In the genomic region with DNA sequence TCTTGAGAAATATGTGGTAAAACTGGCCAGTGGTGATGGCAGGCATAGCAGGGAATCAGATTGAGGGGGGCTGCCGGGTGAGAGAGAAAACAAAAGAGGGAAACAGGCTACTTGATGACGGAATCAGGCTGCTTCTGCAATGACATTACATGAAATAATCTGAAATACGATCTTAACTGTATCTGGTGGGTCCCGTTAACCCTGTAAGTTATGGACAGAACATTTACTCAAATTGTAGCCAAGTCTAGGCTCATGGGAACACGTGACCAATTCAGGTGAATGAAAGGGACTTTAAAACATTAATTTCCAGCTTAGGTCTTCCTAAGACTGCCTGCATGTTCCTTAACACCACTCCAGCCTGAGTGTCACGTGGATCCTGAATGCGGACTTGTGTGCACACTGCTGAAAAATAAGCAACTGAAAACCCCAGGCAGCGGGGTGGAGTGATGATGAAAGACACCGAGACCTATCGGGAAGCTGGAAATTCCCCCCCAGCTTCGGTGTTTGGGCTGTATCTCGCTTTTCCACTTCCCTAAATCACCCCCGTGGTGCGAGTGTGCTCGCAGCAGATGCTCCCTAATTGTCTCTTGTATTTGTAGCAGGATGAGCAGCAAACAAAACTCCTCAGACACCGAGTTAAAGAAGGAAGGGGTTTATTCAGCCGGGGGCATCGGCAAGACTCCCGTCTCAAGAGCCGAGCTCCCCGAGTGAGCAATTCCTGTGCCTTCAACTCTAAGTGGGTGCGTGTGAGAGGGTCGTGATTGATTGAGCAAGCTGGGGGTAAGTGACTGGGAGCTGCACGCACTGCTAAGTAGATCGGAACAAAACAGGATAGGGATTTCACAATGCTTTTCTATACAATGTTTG, we compare ENCODE assay signal across 1 cellular context.
TF ChIP-seq lines count a peak whose summit lies in the region.

No MANE protein-coding gene starts in this region.

TF ChIP-seq in K562, 482 proteins besides CTCF, POLR2A, EP300 and RAD21 (continued from another document and continues in another):
- TF ChIP-seq, protein P1, sequence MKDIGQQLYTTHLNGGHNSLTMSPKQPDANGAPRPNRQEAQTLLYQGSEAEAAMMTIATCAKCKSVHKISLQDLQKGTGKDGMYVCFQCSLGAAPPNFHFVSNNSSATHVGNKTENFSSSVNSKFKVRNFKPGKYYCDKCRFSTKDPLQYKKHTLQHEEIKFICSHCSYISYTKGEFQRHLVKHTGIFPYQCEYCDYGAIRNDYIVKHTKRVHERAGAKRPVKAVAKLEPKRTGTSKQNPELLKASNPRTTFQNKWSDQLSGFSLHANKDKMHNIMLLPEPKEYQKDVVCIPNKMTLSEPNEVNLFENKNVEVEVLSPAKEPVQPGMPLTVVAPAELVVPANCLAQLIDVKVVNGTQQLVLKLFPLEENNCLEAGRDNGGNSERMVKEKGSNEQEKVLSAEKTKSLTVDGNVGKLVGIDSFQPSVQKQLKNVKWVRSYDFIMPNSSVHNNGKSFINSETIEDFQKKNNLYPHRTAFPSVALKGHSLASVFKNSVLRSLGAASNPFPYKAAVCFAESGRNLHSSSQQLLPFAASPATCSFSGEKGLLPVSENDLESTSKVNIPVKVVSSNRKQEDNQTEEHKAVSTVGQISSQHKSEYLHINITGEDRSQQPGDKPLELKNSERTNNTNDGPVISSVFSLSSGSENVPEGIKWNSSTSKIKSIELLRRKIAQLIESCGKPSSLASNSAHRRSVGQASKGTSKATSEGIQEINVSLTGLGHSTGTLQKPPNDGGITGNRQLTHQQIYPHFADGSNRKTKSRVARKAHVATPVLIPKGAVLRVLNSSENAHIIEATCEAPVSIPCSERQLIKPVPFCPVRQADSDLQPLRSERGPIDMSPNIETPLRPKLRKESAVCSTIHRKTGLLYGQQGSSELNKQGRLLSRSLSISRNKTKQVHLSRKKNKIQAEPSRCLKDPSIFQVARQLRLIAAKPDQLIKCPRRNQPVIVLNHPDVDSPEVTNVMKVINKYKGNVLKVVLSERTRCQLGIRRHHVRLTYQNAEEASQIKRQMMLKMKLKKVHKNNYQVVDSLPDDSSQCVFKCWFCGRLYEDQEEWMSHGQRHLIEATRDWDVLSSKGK (CRISPR knock-in tag; IDR thresholded peaks at IDR 0.05): no peak
- TF ChIP-seq SAFB2 (IDR thresholded peaks at IDR 0.05; ENCODE audit: borderline replicate concordance, low read depth, low read length, severe bottlenecking) (no peak), TOE1 (IDR thresholded peaks at IDR 0.05; ENCODE audit: borderline replicate concordance) (peak; percentile 65; the same call in 1 of the 2 replicates), TOE1 (CRISPR knock-in tag; IDR thresholded peaks at IDR 0.05; ENCODE audit: borderline replicate concordance, low read depth) (no peak), RBM22 (IDR thresholded peaks at IDR 0.05; ENCODE audit: low read depth, low read length, poor library complexity, severe bottlenecking) (no peak), CAMTA2 (CRISPR knock-in tag; conservative IDR thresholded peaks at IDR 0.05) (no peak), SOX6 (IDR thresholded peaks at IDR 0.05) (0 out of 2 replicates have a peak, but pooled peaks have one; percentile 8), ARNT (IDR thresholded peaks at IDR 0.05) (no peak), ZNF699 (CRISPR knock-in tag; IDR thresholded peaks at IDR 0.05; ENCODE audit: insufficient replicate concordance) (no peak), MYC (IDR thresholded peaks at IDR 0.05; ENCODE audit: low read depth, low read length) (peak; percentile 41; the same call in 1 of the 2 replicates), MYC (CRISPR knock-in tag; IDR thresholded peaks at IDR 0.05; ENCODE audit: borderline replicate concordance, low read depth) (no peak), COPS2 (conservative IDR thresholded peaks at IDR 0.05) (no peak), WHSC1 (IDR thresholded peaks at IDR 0.05; ENCODE audit: low read length) (no peak), NFE2L1 (tag; IDR thresholded peaks at IDR 0.05; ENCODE audit: borderline replicate concordance, low read depth) (no peak), CXXC5 (CRISPR knock-in tag; IDR thresholded peaks at IDR 0.05) (0 out of 2 replicates have a peak, but pooled peaks have one; percentile 25), MTA3 (IDR thresholded peaks at IDR 0.05; ENCODE audit: borderline replicate concordance) (0 out of 2 replicates have a peak, but pooled peaks have one; percentile 25), HDAC8 (tag; IDR thresholded peaks at IDR 0.05) (no peak), ZNF764 (CRISPR knock-in tag; IDR thresholded peaks at IDR 0.05; ENCODE audit: low read depth) (no peak), ZZZ3 (IDR thresholded peaks at IDR 0.05) (no peak), CBFA2T3 (IDR thresholded peaks at IDR 0.05) (no peak), NFATC3 (IDR thresholded peaks at IDR 0.05) (no peak), EHMT2 (IDR thresholded peaks at IDR 0.05) (no peak), MAFF (IDR thresholded peaks at IDR 0.05; ENCODE audit: low read length) (no peak), KDM1A (IDR thresholded peaks at IDR 0.05) (no peak), ZNF668 (CRISPR knock-in tag; IDR thresholded peaks at IDR 0.05) (no peak), POU5F1 (IDR thresholded peaks at IDR 0.05; ENCODE audit: borderline replicate concordance, low read depth, low read length, partially characterized antibody) (no peak), NCOA4 (IDR thresholded peaks at IDR 0.05; ENCODE audit: partially characterized antibody) (no peak), PYGO2 (tag; IDR thresholded peaks at IDR 0.05) (no peak), L3MBTL2 (IDR thresholded peaks at IDR 0.05) (peak; percentile 69), PHF21A (IDR thresholded peaks at IDR 0.05; ENCODE audit: borderline replicate concordance, low read depth) (no peak), ZNF311 (CRISPR knock-in tag; IDR thresholded peaks at IDR 0.05) (no peak), RBM17 (IDR thresholded peaks at IDR 0.05; ENCODE audit: borderline replicate concordance, low read depth, low read length) (no peak), ZNF445 (CRISPR knock-in tag; IDR thresholded peaks at IDR 0.05; ENCODE audit: low read depth) (no peak), ZNF780A (CRISPR knock-in tag; IDR thresholded peaks at IDR 0.05) (no peak), ZNF384 (IDR thresholded peaks at IDR 0.05; ENCODE audit: low read depth, low read length) (no peak), EP400 (IDR thresholded peaks at IDR 0.05) (0 out of 2 replicates have a peak, but pooled peaks have one; percentile 19), RAD51 (IDR thresholded peaks at IDR 0.05; ENCODE audit: borderline replicate concordance, low read depth) (peak; percentile 78)
- TF ChIP-seq, protein P2, sequence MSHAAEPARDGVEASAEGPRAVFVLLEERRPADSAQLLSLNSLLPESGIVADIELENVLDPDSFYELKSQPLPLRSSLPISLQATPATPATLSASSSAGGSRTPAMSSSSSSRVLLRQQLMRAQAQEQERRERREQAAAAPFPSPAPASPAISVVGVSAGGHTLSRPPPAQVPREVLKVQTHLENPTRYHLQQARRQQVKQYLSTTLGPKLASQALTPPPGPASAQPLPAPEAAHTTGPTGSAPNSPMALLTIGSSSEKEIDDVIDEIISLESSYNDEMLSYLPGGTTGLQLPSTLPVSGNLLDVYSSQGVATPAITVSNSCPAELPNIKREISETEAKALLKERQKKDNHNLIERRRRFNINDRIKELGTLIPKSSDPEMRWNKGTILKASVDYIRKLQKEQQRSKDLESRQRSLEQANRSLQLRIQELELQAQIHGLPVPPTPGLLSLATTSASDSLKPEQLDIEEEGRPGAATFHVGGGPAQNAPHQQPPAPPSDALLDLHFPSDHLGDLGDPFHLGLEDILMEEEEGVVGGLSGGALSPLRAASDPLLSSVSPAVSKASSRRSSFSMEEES (CRISPR knock-in tag; IDR thresholded peaks at IDR 0.05): peak; percentile 75
- TF ChIP-seq, protein P3, sequence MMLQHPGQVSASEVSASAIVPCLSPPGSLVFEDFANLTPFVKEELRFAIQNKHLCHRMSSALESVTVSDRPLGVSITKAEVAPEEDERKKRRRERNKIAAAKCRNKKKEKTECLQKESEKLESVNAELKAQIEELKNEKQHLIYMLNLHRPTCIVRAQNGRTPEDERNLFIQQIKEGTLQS (IDR thresholded peaks at IDR 0.05): peak; percentile 70
- TF ChIP-seq, protein P3 (CRISPR knock-in tag; conservative IDR thresholded peaks at IDR 0.05): no peak
- TF ChIP-seq, protein P4, sequence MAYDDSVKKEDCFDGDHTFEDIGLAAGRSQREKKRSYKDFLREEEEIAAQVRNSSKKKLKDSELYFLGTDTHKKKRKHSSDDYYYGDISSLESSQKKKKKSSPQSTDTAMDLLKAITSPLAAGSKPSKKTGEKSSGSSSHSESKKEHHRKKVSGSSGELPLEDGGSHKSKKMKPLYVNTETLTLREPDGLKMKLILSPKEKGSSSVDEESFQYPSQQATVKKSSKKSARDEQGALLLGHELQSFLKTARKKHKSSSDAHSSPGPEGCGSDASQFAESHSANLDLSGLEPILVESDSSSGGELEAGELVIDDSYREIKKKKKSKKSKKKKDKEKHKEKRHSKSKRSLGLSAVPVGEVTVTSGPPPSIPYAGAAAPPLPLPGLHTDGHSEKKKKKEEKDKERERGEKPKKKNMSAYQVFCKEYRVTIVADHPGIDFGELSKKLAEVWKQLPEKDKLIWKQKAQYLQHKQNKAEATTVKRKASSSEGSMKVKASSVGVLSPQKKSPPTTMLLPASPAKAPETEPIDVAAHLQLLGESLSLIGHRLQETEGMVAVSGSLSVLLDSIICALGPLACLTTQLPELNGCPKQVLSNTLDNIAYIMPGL (CRISPR knock-in tag; IDR thresholded peaks at IDR 0.05): no peak
- TF ChIP-seq, protein P5, sequence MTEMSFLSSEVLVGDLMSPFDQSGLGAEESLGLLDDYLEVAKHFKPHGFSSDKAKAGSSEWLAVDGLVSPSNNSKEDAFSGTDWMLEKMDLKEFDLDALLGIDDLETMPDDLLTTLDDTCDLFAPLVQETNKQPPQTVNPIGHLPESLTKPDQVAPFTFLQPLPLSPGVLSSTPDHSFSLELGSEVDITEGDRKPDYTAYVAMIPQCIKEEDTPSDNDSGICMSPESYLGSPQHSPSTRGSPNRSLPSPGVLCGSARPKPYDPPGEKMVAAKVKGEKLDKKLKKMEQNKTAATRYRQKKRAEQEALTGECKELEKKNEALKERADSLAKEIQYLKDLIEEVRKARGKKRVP (CRISPR knock-in tag; IDR thresholded peaks at IDR 0.05): no peak
- TF ChIP-seq, protein P6, sequence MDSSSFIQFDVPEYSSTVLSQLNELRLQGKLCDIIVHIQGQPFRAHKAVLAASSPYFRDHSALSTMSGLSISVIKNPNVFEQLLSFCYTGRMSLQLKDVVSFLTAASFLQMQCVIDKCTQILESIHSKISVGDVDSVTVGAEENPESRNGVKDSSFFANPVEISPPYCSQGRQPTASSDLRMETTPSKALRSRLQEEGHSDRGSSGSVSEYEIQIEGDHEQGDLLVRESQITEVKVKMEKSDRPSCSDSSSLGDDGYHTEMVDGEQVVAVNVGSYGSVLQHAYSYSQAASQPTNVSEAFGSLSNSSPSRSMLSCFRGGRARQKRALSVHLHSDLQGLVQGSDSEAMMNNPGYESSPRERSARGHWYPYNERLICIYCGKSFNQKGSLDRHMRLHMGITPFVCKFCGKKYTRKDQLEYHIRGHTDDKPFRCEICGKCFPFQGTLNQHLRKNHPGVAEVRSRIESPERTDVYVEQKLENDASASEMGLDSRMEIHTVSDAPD (CRISPR knock-in tag; IDR thresholded peaks at IDR 0.05): no peak
- TF ChIP-seq, protein P7, sequence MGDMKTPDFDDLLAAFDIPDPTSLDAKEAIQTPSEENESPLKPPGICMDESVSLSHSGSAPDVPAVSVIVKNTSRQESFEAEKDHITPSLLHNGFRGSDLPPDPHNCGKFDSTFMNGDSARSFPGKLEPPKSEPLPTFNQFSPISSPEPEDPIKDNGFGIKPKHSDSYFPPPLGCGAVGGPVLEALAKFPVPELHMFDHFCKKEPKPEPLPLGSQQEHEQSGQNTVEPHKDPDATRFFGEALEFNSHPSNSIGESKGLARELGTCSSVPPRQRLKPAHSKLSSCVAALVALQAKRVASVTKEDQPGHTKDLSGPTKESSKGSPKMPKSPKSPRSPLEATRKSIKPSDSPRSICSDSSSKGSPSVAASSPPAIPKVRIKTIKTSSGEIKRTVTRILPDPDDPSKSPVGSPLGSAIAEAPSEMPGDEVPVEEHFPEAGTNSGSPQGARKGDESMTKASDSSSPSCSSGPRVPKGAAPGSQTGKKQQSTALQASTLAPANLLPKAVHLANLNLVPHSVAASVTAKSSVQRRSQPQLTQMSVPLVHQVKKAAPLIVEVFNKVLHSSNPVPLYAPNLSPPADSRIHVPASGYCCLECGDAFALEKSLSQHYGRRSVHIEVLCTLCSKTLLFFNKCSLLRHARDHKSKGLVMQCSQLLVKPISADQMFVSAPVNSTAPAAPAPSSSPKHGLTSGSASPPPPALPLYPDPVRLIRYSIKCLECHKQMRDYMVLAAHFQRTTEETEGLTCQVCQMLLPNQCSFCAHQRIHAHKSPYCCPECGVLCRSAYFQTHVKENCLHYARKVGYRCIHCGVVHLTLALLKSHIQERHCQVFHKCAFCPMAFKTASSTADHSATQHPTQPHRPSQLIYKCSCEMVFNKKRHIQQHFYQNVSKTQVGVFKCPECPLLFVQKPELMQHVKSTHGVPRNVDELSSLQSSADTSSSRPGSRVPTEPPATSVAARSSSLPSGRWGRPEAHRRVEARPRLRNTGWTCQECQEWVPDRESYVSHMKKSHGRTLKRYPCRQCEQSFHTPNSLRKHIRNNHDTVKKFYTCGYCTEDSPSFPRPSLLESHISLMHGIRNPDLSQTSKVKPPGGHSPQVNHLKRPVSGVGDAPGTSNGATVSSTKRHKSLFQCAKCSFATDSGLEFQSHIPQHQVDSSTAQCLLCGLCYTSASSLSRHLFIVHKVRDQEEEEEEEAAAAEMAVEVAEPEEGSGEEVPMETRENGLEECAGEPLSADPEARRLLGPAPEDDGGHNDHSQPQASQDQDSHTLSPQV (IDR thresholded peaks at IDR 0.05): no peak
- TF ChIP-seq, protein P8, sequence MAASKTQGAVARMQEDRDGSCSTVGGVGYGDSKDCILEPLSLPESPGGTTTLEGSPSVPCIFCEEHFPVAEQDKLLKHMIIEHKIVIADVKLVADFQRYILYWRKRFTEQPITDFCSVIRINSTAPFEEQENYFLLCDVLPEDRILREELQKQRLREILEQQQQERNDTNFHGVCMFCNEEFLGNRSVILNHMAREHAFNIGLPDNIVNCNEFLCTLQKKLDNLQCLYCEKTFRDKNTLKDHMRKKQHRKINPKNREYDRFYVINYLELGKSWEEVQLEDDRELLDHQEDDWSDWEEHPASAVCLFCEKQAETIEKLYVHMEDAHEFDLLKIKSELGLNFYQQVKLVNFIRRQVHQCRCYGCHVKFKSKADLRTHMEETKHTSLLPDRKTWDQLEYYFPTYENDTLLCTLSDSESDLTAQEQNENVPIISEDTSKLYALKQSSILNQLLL (CRISPR knock-in tag; IDR thresholded peaks at IDR 0.05; ENCODE audit: borderline replicate concordance): no peak
- TF ChIP-seq, protein P9, sequence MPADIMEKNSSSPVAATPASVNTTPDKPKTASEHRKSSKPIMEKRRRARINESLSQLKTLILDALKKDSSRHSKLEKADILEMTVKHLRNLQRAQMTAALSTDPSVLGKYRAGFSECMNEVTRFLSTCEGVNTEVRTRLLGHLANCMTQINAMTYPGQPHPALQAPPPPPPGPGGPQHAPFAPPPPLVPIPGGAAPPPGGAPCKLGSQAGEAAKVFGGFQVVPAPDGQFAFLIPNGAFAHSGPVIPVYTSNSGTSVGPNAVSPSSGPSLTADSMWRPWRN (IDR thresholded peaks at IDR 0.05; ENCODE audit: low read depth): no peak
